ENCODE assay signal across 1 cellular context in the genomic region with DNA sequence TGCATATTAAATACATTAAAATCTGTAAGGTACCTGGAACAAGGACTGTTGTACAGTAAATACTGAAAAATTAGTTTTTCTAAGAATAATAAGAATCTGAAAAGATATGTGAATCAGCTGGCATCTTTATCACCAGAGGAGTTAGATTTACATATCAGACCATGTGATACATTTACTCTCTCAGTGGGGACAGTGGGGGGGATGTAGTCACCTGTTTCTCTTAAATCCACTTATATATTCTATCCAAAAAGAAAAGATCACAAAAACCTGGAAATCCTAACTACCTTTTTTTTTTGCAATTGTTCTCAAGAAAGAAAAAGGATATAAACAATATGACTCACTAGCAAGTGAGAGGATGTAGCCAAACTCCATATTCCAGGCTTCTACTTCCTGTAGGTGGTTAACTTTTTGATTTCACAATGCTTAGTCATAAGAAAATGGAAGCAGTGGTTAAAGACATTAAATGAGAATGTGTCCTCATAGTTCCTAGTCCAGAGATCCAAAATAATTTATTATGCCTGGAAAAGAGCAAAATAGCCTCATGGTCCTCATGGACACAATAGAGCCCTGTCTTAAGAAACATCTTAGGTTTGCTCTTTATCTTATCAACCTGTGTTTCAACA.
TF ChIP-seq lines count a peak whose summit lies in the region.

No MANE protein-coding gene starts in this region.

TF ChIP-seq in K562, 482 proteins besides CTCF, POLR2A, EP300 and RAD21 (continued from another document):
- TF ChIP-seq, protein P1, sequence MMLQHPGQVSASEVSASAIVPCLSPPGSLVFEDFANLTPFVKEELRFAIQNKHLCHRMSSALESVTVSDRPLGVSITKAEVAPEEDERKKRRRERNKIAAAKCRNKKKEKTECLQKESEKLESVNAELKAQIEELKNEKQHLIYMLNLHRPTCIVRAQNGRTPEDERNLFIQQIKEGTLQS (IDR thresholded peaks at IDR 0.05), result peak; percentile 42
- TF ChIP-seq, protein P1 (CRISPR knock-in tag; conservative IDR thresholded peaks at IDR 0.05), result no peak
- TF ChIP-seq CEBPB (tag; IDR thresholded peaks at IDR 0.05) (peak; percentile 60), CBX2 (IDR thresholded peaks at IDR 0.05; ENCODE audit: insufficient read depth, low read length, poor library complexity, severe bottlenecking) (no peak), ARNT (IDR thresholded peaks at IDR 0.05) (no peak), ZBTB17 (CRISPR knock-in tag; IDR thresholded peaks at IDR 0.05) (no peak), NCOA1 (IDR thresholded peaks at IDR 0.05; ENCODE audit: low read depth) (no peak), FOSL1 (tag; conservative IDR thresholded peaks at IDR 0.05) (peak; percentile 64), ZC3H8 (IDR thresholded peaks at IDR 0.05) (no peak), ZNF589 (CRISPR knock-in tag; IDR thresholded peaks at IDR 0.05; ENCODE audit: low read depth) (0 out of 2 replicates have a peak, but pooled peaks have one; percentile 51), CEBPG (CRISPR knock-in tag; IDR thresholded peaks at IDR 0.05) (no peak), CEBPG (tag; conservative IDR thresholded peaks at IDR 0.05 in 1 of 2, IDR thresholded peaks at IDR 0.05 in 1 of 2) (peak; percentile 58 to 81), GABPA (tag; conservative IDR thresholded peaks at IDR 0.05; ENCODE audit: low read depth) (peak; percentile 60), MTA2 (IDR thresholded peaks at IDR 0.05; ENCODE audit: low read depth) (no peak)
